In the genomic region with DNA sequence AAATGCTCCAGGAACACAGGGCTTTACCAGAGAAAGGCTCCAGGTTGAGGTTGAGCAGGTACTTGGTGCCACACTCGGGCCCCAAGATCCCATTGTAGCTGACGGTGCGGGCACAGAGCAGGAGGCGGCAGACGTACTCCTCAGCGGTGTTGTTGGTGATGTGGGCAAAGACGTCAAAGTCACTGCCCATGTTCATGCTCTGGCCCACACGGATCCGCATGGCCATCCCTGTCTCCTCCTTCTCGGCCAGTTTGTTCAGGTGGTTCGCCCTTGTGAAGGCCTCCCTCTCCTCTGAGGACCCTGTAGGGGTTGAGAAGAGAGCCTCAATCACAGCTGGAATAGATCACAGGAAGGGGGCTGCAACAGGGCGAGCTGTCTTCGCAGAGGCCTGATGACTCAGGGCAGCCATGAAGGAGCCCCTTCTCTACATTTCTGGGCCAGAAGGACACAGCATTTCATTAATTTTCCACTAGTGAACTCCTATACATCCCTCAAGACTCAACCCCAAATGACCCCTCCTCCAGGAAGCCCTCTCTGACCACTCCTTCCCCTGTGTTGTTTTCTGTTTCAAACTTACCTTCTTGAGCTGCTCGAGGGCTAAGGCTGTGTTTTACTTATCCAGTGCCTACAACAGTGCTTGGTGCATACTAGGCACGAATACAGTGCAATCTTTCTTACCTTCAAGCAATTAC, we compare ENCODE assay signal across 1 cellular context.
TF ChIP-seq lines count a peak whose summit lies in the region.

No MANE protein-coding gene starts in this region.

TF ChIP-seq in H1, 55 proteins besides CTCF, POLR2A, EP300 and RAD21:
- TF ChIP-seq CREB1 (IDR thresholded peaks at IDR 0.05) (no peak), BACH1 (IDR thresholded peaks at IDR 0.05; ENCODE audit: low read length) (no peak), FOSL1 (IDR thresholded peaks at IDR 0.05; ENCODE audit: insufficient read depth, low read depth, low read length) (no peak), JUND (IDR thresholded peaks at IDR 0.05; ENCODE audit: low read length) (no peak), ZNF274 (IDR thresholded peaks at IDR 0.05; ENCODE audit: borderline replicate concordance, extremely low read depth, low read length) (no peak), RNF2 (IDR thresholded peaks at IDR 0.05; ENCODE audit: borderline replicate concordance, low read depth, low read length, missing control alignments, poor library complexity, severe bottlenecking) (no peak), SP4 (IDR thresholded peaks at IDR 0.05; ENCODE audit: low read length) (no peak), KDM1A (IDR thresholded peaks at IDR 0.05; ENCODE audit: borderline replicate concordance, low read length) (no peak), SIN3A (conservative IDR thresholded peaks at IDR 0.05 in 1 of 2, IDR thresholded peaks at IDR 0.05 in 1 of 2; ENCODE audit: low read depth in 1 of 2, low read length in 2 of 2) (no peak), TAF1 (IDR thresholded peaks at IDR 0.05; ENCODE audit: low read depth, low read length) (no peak), HDAC6 (IDR thresholded peaks at IDR 0.05; ENCODE audit: low read depth, low read length) (no peak), NRF1 (IDR thresholded peaks at IDR 0.05; ENCODE audit: low read depth, low read length) (no peak)
- TF ChIP-seq, protein P1, sequence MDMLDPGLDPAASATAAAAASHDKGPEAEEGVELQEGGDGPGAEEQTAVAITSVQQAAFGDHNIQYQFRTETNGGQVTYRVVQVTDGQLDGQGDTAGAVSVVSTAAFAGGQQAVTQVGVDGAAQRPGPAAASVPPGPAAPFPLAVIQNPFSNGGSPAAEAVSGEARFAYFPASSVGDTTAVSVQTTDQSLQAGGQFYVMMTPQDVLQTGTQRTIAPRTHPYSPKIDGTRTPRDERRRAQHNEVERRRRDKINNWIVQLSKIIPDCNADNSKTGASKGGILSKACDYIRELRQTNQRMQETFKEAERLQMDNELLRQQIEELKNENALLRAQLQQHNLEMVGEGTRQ (IDR thresholded peaks at IDR 0.05; ENCODE audit: low read length), result no peak
- TF ChIP-seq, protein P2, sequence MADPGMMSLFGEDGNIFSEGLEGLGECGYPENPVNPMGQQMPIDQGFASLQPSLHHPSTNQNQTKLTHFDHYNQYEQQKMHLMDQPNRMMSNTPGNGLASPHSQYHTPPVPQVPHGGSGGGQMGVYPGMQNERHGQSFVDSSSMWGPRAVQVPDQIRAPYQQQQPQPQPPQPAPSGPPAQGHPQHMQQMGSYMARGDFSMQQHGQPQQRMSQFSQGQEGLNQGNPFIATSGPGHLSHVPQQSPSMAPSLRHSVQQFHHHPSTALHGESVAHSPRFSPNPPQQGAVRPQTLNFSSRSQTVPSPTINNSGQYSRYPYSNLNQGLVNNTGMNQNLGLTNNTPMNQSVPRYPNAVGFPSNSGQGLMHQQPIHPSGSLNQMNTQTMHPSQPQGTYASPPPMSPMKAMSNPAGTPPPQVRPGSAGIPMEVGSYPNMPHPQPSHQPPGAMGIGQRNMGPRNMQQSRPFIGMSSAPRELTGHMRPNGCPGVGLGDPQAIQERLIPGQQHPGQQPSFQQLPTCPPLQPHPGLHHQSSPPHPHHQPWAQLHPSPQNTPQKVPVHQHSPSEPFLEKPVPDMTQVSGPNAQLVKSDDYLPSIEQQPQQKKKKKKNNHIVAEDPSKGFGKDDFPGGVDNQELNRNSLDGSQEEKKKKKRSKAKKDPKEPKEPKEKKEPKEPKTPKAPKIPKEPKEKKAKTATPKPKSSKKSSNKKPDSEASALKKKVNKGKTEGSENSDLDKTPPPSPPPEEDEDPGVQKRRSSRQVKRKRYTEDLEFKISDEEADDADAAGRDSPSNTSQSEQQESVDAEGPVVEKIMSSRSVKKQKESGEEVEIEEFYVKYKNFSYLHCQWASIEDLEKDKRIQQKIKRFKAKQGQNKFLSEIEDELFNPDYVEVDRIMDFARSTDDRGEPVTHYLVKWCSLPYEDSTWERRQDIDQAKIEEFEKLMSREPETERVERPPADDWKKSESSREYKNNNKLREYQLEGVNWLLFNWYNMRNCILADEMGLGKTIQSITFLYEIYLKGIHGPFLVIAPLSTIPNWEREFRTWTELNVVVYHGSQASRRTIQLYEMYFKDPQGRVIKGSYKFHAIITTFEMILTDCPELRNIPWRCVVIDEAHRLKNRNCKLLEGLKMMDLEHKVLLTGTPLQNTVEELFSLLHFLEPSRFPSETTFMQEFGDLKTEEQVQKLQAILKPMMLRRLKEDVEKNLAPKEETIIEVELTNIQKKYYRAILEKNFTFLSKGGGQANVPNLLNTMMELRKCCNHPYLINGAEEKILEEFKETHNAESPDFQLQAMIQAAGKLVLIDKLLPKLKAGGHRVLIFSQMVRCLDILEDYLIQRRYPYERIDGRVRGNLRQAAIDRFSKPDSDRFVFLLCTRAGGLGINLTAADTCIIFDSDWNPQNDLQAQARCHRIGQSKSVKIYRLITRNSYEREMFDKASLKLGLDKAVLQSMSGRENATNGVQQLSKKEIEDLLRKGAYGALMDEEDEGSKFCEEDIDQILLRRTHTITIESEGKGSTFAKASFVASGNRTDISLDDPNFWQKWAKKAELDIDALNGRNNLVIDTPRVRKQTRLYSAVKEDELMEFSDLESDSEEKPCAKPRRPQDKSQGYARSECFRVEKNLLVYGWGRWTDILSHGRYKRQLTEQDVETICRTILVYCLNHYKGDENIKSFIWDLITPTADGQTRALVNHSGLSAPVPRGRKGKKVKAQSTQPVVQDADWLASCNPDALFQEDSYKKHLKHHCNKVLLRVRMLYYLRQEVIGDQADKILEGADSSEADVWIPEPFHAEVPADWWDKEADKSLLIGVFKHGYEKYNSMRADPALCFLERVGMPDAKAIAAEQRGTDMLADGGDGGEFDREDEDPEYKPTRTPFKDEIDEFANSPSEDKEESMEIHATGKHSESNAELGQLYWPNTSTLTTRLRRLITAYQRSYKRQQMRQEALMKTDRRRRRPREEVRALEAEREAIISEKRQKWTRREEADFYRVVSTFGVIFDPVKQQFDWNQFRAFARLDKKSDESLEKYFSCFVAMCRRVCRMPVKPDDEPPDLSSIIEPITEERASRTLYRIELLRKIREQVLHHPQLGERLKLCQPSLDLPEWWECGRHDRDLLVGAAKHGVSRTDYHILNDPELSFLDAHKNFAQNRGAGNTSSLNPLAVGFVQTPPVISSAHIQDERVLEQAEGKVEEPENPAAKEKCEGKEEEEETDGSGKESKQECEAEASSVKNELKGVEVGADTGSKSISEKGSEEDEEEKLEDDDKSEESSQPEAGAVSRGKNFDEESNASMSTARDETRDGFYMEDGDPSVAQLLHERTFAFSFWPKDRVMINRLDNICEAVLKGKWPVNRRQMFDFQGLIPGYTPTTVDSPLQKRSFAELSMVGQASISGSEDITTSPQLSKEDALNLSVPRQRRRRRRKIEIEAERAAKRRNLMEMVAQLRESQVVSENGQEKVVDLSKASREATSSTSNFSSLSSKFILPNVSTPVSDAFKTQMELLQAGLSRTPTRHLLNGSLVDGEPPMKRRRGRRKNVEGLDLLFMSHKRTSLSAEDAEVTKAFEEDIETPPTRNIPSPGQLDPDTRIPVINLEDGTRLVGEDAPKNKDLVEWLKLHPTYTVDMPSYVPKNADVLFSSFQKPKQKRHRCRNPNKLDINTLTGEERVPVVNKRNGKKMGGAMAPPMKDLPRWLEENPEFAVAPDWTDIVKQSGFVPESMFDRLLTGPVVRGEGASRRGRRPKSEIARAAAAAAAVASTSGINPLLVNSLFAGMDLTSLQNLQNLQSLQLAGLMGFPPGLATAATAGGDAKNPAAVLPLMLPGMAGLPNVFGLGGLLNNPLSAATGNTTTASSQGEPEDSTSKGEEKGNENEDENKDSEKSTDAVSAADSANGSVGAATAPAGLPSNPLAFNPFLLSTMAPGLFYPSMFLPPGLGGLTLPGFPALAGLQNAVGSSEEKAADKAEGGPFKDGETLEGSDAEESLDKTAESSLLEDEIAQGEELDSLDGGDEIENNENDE (IDR thresholded peaks at IDR 0.05; ENCODE audit: insufficient replicate concordance, low read length), result no peak
